1 cellular context compared by ENCODE assay signal in genomic region chr4:15153662-15154061, GRCh38.
TF ChIP-seq lines count a peak whose summit lies in the region.

No MANE protein-coding gene starts in this region.

TF ChIP-seq in K562, 482 proteins besides CTCF, POLR2A, EP300 and RAD21 (continued from another document and continues in another):
- TF ChIP-seq, protein P1, sequence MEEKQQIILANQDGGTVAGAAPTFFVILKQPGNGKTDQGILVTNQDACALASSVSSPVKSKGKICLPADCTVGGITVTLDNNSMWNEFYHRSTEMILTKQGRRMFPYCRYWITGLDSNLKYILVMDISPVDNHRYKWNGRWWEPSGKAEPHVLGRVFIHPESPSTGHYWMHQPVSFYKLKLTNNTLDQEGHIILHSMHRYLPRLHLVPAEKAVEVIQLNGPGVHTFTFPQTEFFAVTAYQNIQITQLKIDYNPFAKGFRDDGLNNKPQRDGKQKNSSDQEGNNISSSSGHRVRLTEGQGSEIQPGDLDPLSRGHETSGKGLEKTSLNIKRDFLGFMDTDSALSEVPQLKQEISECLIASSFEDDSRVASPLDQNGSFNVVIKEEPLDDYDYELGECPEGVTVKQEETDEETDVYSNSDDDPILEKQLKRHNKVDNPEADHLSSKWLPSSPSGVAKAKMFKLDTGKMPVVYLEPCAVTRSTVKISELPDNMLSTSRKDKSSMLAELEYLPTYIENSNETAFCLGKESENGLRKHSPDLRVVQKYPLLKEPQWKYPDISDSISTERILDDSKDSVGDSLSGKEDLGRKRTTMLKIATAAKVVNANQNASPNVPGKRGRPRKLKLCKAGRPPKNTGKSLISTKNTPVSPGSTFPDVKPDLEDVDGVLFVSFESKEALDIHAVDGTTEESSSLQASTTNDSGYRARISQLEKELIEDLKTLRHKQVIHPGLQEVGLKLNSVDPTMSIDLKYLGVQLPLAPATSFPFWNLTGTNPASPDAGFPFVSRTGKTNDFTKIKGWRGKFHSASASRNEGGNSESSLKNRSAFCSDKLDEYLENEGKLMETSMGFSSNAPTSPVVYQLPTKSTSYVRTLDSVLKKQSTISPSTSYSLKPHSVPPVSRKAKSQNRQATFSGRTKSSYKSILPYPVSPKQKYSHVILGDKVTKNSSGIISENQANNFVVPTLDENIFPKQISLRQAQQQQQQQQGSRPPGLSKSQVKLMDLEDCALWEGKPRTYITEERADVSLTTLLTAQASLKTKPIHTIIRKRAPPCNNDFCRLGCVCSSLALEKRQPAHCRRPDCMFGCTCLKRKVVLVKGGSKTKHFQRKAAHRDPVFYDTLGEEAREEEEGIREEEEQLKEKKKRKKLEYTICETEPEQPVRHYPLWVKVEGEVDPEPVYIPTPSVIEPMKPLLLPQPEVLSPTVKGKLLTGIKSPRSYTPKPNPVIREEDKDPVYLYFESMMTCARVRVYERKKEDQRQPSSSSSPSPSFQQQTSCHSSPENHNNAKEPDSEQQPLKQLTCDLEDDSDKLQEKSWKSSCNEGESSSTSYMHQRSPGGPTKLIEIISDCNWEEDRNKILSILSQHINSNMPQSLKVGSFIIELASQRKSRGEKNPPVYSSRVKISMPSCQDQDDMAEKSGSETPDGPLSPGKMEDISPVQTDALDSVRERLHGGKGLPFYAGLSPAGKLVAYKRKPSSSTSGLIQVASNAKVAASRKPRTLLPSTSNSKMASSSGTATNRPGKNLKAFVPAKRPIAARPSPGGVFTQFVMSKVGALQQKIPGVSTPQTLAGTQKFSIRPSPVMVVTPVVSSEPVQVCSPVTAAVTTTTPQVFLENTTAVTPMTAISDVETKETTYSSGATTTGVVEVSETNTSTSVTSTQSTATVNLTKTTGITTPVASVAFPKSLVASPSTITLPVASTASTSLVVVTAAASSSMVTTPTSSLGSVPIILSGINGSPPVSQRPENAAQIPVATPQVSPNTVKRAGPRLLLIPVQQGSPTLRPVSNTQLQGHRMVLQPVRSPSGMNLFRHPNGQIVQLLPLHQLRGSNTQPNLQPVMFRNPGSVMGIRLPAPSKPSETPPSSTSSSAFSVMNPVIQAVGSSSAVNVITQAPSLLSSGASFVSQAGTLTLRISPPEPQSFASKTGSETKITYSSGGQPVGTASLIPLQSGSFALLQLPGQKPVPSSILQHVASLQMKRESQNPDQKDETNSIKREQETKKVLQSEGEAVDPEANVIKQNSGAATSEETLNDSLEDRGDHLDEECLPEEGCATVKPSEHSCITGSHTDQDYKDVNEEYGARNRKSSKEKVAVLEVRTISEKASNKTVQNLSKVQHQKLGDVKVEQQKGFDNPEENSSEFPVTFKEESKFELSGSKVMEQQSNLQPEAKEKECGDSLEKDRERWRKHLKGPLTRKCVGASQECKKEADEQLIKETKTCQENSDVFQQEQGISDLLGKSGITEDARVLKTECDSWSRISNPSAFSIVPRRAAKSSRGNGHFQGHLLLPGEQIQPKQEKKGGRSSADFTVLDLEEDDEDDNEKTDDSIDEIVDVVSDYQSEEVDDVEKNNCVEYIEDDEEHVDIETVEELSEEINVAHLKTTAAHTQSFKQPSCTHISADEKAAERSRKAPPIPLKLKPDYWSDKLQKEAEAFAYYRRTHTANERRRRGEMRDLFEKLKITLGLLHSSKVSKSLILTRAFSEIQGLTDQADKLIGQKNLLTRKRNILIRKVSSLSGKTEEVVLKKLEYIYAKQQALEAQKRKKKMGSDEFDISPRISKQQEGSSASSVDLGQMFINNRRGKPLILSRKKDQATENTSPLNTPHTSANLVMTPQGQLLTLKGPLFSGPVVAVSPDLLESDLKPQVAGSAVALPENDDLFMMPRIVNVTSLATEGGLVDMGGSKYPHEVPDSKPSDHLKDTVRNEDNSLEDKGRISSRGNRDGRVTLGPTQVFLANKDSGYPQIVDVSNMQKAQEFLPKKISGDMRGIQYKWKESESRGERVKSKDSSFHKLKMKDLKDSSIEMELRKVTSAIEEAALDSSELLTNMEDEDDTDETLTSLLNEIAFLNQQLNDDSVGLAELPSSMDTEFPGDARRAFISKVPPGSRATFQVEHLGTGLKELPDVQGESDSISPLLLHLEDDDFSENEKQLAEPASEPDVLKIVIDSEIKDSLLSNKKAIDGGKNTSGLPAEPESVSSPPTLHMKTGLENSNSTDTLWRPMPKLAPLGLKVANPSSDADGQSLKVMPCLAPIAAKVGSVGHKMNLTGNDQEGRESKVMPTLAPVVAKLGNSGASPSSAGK (IDR thresholded peaks at IDR 0.05): peak; percentile 39; the same call in 1 of the 2 replicates
- TF ChIP-seq ZNF707 (CRISPR knock-in tag; conservative IDR thresholded peaks at IDR 0.05) (no peak), ZNF282 (CRISPR knock-in tag; IDR thresholded peaks at IDR 0.05) (no peak), ERF (CRISPR knock-in tag; IDR thresholded peaks at IDR 0.05) (no peak), ATF1 (CRISPR knock-in tag; IDR thresholded peaks at IDR 0.05) (no peak), ATF1 (tag; IDR thresholded peaks at IDR 0.05) (peak; percentile 36; the same call in 1 of the 2 replicates), HEY1 (CRISPR knock-in tag; IDR thresholded peaks at IDR 0.05; ENCODE audit: borderline replicate concordance) (no peak), NR2C2 (CRISPR knock-in tag; IDR thresholded peaks at IDR 0.05) (no peak), NR2C2 (tag; IDR thresholded peaks at IDR 0.05) (no peak), L3MBTL2 (IDR thresholded peaks at IDR 0.05) (0 out of 2 replicates have a peak, but pooled peaks have one; percentile 31), BRF1 (IDR thresholded peaks at IDR 0.05; ENCODE audit: borderline replicate concordance, extremely low read depth, insufficient read length) (no peak), TEAD4 (IDR thresholded peaks at IDR 0.05; ENCODE audit: low read length) (no peak), TEAD4 (CRISPR knock-in tag; IDR thresholded peaks at IDR 0.05; ENCODE audit: borderline replicate concordance) (no peak), E4F1 (CRISPR knock-in tag; IDR thresholded peaks at IDR 0.05; ENCODE audit: borderline replicate concordance) (no peak), TOE1 (IDR thresholded peaks at IDR 0.05; ENCODE audit: borderline replicate concordance) (0 out of 2 replicates have a peak, but pooled peaks have one; percentile 53), TOE1 (CRISPR knock-in tag; IDR thresholded peaks at IDR 0.05; ENCODE audit: borderline replicate concordance, low read depth) (no peak), BRD4 (IDR thresholded peaks at IDR 0.05) (no peak), ZNF212 (CRISPR knock-in tag; IDR thresholded peaks at IDR 0.05) (no peak), SNIP1 (IDR thresholded peaks at IDR 0.05; ENCODE audit: low read depth) (0 out of 2 replicates have a peak, but pooled peaks have one; percentile 28), MYC (IDR thresholded peaks at IDR 0.05; ENCODE audit: low read depth, low read length) (peak; percentile 34), MYC (CRISPR knock-in tag; IDR thresholded peaks at IDR 0.05; ENCODE audit: borderline replicate concordance, low read depth) (no peak), MYNN (IDR thresholded peaks at IDR 0.05) (no peak), MYNN (CRISPR knock-in tag; IDR thresholded peaks at IDR 0.05) (no peak), LARP7 (IDR thresholded peaks at IDR 0.05) (0 out of 2 replicates have a peak, but pooled peaks have one; percentile 36), TRIM25 (IDR thresholded peaks at IDR 0.05; ENCODE audit: borderline replicate concordance) (no peak), NCOA6 (IDR thresholded peaks at IDR 0.05) (peak; percentile 44; the same call in 1 of the 2 replicates), FUS (optimal IDR thresholded peaks at IDR 0.05; ENCODE audit: low read depth, low read length) (no peak), MAFG (tag; conservative IDR thresholded peaks at IDR 0.05) (peak; percentile 87), GATAD2A (IDR thresholded peaks at IDR 0.05) (0 out of 2 replicates have a peak, but pooled peaks have one; percentile 55), ETV5 (CRISPR knock-in tag; IDR thresholded peaks at IDR 0.05; ENCODE audit: low read depth) (no peak), GATA2 (CRISPR knock-in tag; IDR thresholded peaks at IDR 0.05) (peak; percentile 49; the same call in 1 of the 2 replicates), JUND (IDR thresholded peaks at IDR 0.05; ENCODE audit: borderline replicate concordance, low read depth, low read length) (peak; percentile 93), JUND (tag; IDR thresholded peaks at IDR 0.05; ENCODE audit: borderline replicate concordance, low read depth, low read length) (peak; percentile 94; the same call in 2 of the 3 replicates), HMG20B (CRISPR knock-in tag; IDR thresholded peaks at IDR 0.05) (no peak), RB1 (IDR thresholded peaks at IDR 0.05; ENCODE audit: low read depth) (no peak), KLF6 (CRISPR knock-in tag; IDR thresholded peaks at IDR 0.05; ENCODE audit: borderline replicate concordance) (no peak), FOS (IDR thresholded peaks at IDR 0.05; ENCODE audit: extremely low read depth, insufficient read length) (peak; percentile 34), FOXK1 (CRISPR knock-in tag; IDR thresholded peaks at IDR 0.05; ENCODE audit: borderline replicate concordance) (no peak), BCOR (IDR thresholded peaks at IDR 0.05) (peak; percentile 52; the same call in 1 of the 2 replicates), ZNF518B (CRISPR knock-in tag; IDR thresholded peaks at IDR 0.05) (no peak), SIN3B (IDR thresholded peaks at IDR 0.05; ENCODE audit: low read depth) (no peak), ETV6 (IDR thresholded peaks at IDR 0.05; ENCODE audit: borderline replicate concordance in 1 of 2, low read depth in 2 of 2, low read length in 1 of 2) (no peak), ETV6 (CRISPR knock-in tag; IDR thresholded peaks at IDR 0.05; ENCODE audit: borderline replicate concordance) (no peak), WHSC1 (IDR thresholded peaks at IDR 0.05; ENCODE audit: low read length) (no peak), TRIM24 (IDR thresholded peaks at IDR 0.05) (peak; percentile 78 to 86; a peak in 3 of 4 replicates), NBN (IDR thresholded peaks at IDR 0.05; ENCODE audit: low read depth) (peak; percentile 92), TBP (optimal IDR thresholded peaks at IDR 0.05; ENCODE audit: low read depth, low read length) (peak; percentile 29), JUNB (CRISPR knock-in tag; conservative IDR thresholded peaks at IDR 0.05) (no peak)
- TF ChIP-seq, protein P2, sequence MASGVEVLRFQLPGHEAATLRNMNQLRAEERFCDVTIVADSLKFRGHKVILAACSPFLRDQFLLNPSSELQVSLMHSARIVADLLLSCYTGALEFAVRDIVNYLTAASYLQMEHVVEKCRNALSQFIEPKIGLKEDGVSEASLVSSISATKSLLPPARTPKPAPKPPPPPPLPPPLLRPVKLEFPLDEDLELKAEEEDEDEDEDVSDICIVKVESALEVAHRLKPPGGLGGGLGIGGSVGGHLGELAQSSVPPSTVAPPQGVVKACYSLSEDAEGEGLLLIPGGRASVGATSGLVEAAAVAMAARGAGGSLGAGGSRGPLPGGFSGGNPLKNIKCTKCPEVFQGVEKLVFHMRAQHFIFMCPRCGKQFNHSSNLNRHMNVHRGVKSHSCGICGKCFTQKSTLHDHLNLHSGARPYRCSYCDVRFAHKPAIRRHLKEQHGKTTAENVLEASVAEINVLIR (CRISPR knock-in tag; IDR thresholded peaks at IDR 0.05): no peak
